1 cellular context compared by ENCODE assay signal in the genomic region with DNA sequence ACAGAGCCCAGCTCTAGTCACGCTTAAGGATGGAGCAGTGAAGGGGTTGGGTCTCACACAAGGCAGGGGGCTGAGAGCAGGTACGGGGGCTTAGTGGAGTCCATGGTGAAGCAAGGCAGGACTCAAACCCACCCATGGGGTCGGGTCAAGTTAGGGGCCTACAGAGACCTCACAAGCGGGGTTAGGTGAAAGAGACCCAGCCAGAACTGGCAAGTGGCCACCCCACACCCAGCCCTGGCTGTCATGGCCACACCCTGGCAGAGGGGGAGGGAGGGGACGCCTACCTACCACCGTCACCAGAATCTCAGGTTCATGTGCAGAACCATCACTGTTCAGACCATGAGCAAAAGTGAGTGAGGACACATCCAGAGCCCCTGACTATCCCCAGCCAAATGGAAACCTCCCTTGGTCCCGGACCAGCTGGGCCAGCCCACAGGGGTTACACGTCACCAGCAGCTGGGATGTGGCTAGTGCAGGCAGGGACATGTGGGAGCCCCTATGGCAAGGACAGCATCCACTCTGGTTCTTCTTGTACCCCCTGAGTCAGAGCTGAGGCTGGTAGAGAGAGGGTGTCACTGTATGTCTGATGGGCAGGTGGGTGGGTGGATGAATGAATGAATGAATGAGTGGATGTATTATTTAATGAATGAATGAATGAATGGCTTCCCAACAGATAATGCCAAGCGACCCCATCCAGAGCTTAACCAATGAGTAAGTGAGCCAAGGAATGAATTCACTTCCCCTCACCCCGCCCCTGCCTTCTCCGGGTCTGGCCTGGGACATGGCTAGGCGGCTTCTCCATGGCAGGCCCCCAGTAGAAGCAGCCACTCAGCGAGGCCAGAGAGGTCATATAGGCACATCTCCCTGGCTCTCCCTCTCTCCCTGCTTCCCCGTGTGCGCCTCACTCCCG.
TF ChIP-seq lines count a peak whose summit lies in the region.

No MANE protein-coding gene starts in this region.

TF ChIP-seq in IMR-90, 13 proteins besides CTCF, POLR2A, EP300 and RAD21 (continued from another document):
- TF ChIP-seq NFE2L2 (IDR thresholded peaks at IDR 0.05; ENCODE audit: low read depth, low read length) (no peak), SMC3 (IDR thresholded peaks at IDR 0.05; ENCODE audit: low read depth, low read length) (no peak), FOS (IDR thresholded peaks at IDR 0.05; ENCODE audit: low read depth, low read length) (no peak), MXI1 (IDR thresholded peaks at IDR 0.05; ENCODE audit: borderline replicate concordance, low read depth, low read length) (no peak), BHLHE40 (IDR thresholded peaks at IDR 0.05; ENCODE audit: low read depth, low read length) (no peak), MAFK (IDR thresholded peaks at IDR 0.05; ENCODE audit: low read depth, low read length) (no peak), CEBPB (IDR thresholded peaks at IDR 0.05; ENCODE audit: low read depth, low read length) (no peak)
- TF ChIP-seq, protein P1, sequence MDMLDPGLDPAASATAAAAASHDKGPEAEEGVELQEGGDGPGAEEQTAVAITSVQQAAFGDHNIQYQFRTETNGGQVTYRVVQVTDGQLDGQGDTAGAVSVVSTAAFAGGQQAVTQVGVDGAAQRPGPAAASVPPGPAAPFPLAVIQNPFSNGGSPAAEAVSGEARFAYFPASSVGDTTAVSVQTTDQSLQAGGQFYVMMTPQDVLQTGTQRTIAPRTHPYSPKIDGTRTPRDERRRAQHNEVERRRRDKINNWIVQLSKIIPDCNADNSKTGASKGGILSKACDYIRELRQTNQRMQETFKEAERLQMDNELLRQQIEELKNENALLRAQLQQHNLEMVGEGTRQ (IDR thresholded peaks at IDR 0.05; ENCODE audit: low read depth, low read length), result no peak
TF ChIP-seq in IMR-90: peak in this region for 0.
